20 cellular contexts compared by ENCODE assay signal in genomic region chr7:4727914-4728705, GRCh38. TPM values are rescaled to one million over a fixed set of nuclear protein-coding genes. Genes with fewer than 3 reads are reported as not detected.
DNase-seq lines count a peak whose midpoint lies in the region; ATAC-seq and TF ChIP-seq lines count a peak whose summit lies in the region.
"Had no signal": no experiment of that assay in that cellular context is flagged by ENCODE, and none has a peak within 500 bp of the region (broad histone marks: within the 10 kb centered on the region; RNA-seq: fewer than 3 reads in every experiment).

No MANE protein-coding gene starts in this region.

- TF ChIP-seq CTCF in esophagus muscularis mucosa (IDR thresholded peaks at IDR 0.05) = no peak
- TF ChIP-seq CTCF in neutrophil (IDR thresholded peaks at IDR 0.05) = no peak
- no peak for TF ChIP-seq CTCF in thoracic aorta (IDR thresholded peaks at IDR 0.05)

- no peak for TF ChIP-seq POLR2A in esophagus muscularis mucosa (IDR thresholded peaks at IDR 0.05; ENCODE audit: low read depth)

- DNase-seq in amniotic epithelial cell (ENCODE audit: low read depth) (peak; percentile 42), esophagus muscularis mucosa (ENCODE audit: extremely low spot score) (no peak), thoracic aorta (ENCODE audit: low spot score) (no peak), Karpas-422 (no peak)
- DNase-seq in activated CD8-positive, alpha-beta memory T cell treated with anti-CD3 and anti-CD28 coated beads for 24 hours = no peak
- DNase-seq: activated CD4-positive, alpha-beta T cell treated with anti-CD3 and anti-CD28 coated beads, Interleukin-2, amount 10 ng/mL, durations not matched to agents 7 days and 5 days; activated effector memory CD4-positive, alpha-beta T cell treated with Interleukin-2 at 50 U/mL for 16 hours; CD4-positive, alpha-beta T cell; lower lobe of right lung; MM.1S; NCI-H1436; NCI-H510A treated with DMSO at 0.1 percent for 48 hours; NK-92 treated with Interleukin-12 subunit alpha and Interleukin-12 subunit beta, amount 100 ng/mL, for 24 hours; right lobe of liver; stimulated activated CD4-positive, alpha-beta T cell treated with anti-CD3 and anti-CD28 coated beads, Interleukin-15, amount 100 ng/mL, for 24 hours; T-helper 2 cell had no signal

- intact Hi-C loops in esophagus muscularis mucosa (cut with DNase I) = no loop called here

- H3K27me3 ChIP-seq in esophagus muscularis mucosa = no peaks in the 10 kb centered on the region
- no peaks in the 10 kb centered on the region for H3K27me3 ChIP-seq in neutrophil
- H3K27me3 ChIP-seq in thoracic aorta (replicated peaks; ENCODE audit: insufficient read depth) = no peaks in the 10 kb centered on the region
- no peaks in the 10 kb centered on the region for H3K27me3 ChIP-seq in Karpas-422 (ENCODE audit: low read length)
- H3K27me3 ChIP-seq: right lobe of liver had no signal

- H3K9me3 ChIP-seq in esophagus muscularis mucosa = no peaks in the 10 kb centered on the region
- no peaks in the 10 kb centered on the region for H3K9me3 ChIP-seq in neutrophil
- no peaks in the 10 kb centered on the region for H3K9me3 ChIP-seq in thoracic aorta
- H3K9me3 ChIP-seq in Karpas-422 (ENCODE audit: low read length) = no peaks in the 10 kb centered on the region
- H3K9me3 ChIP-seq: lower lobe of right lung, right lobe of liver had no signal

- H3K79me2 ChIP-seq in Karpas-422 (ENCODE audit: low read length) = peaks cover 94% of the 10 kb centered on the region

- no peaks in the 10 kb centered on the region; the same call in 1 of the 2 replicates for H4K20me1 ChIP-seq in Karpas-422 (ENCODE audit: insufficient read depth, low read depth, low read length)

- ATAC-seq in thoracic aorta (ENCODE audit: insufficient number of reproducible peaks, low FRiP score, low read depth) = no peak
- ATAC-seq in HG02571 (IDR thresholded peaks at IDR 0.05; ENCODE audit: unreplicated experiment) = no peak
- no peak for ATAC-seq in HG02970 (IDR thresholded peaks at IDR 0.05; ENCODE audit: low FRiP score, unreplicated experiment)
- ATAC-seq: lower lobe of right lung, right lobe of liver had no signal

- peaks cover 0 to 7% (median 0%) of the 10 kb centered on the region in 4 donors for H3K36me3 ChIP-seq in esophagus muscularis mucosa
- H3K36me3 ChIP-seq in neutrophil = no peaks in the 10 kb centered on the region
- no peaks in the 10 kb centered on the region for H3K36me3 ChIP-seq in thoracic aorta
- H3K36me3 ChIP-seq in Karpas-422 (ENCODE audit: insufficient read depth, low read length) = no peaks in the 10 kb centered on the region
- H3K36me3 ChIP-seq: right lobe of liver had no signal

- peak overlapping the region; percentile 92 to 96 (median 93) for H3K27ac ChIP-seq in esophagus muscularis mucosa (replicated peaks in 1 of 4)
- H3K27ac ChIP-seq in neutrophil = peak overlapping the region; percentile 92
- H3K27ac ChIP-seq in thoracic aorta = peak overlapping the region; percentile 83 to 96
- H3K27ac ChIP-seq in Karpas-422 (ENCODE audit: low read length) = no peak overlapping the region
- H3K27ac ChIP-seq: lower lobe of right lung, right lobe of liver, SK-N-MC had no signal

- TF ChIP-seq EP300 in esophagus muscularis mucosa (IDR thresholded peaks at IDR 0.05) = no peak

- H3K4me3 ChIP-seq in esophagus muscularis mucosa (no peak overlapping the region), neutrophil (ENCODE audit: low read depth in 1 of 2, low read length in 1 of 2) (no peak overlapping the region), thoracic aorta (no peak overlapping the region), Karpas-422 (ENCODE audit: low read length) (no peak overlapping the region)
- H3K4me3 ChIP-seq: lower lobe of right lung, right lobe of liver, SK-N-MC had no signal

- H3K4me2 ChIP-seq in Karpas-422 (ENCODE audit: low read depth, low read length, poor library complexity, severe bottlenecking) = no peak overlapping the region

- no peaks in the 10 kb centered on the region for H3K9me2 ChIP-seq in Karpas-422 (replicated peaks; ENCODE audit: insufficient read depth, low read length)

- no peak overlapping the region for H2AFZ ChIP-seq in Karpas-422 (ENCODE audit: low read length)

- 84% methylated on average over 19 of the region's 20 CpGs for WGBS in esophagus muscularis mucosa

- H3K4me1 ChIP-seq in esophagus muscularis mucosa (peaks cover 56 to 77% (median 68%) of the 10 kb centered on the region in 4 donors), neutrophil (ENCODE audit: control insufficient read depth in 1 of 2, insufficient read depth in 1 of 2, low read depth in 1 of 2, low read length in 1 of 2) (peaks cover 26 to 32% of the 10 kb centered on the region in 2 experiments), thoracic aorta (ENCODE audit: control insufficient read depth in 1 of 2, low read depth in 2 of 2) (peaks cover 20 to 70% of the 10 kb centered on the region in 2 donors), Karpas-422 (ENCODE audit: low read length) (peaks cover 23% of the 10 kb centered on the region)

- no peak overlapping the region for H3K9ac ChIP-seq in Karpas-422 (ENCODE audit: low read length)

RNA-seq across cellular contexts. Expression of gene FOXK1, which starts 46.0 kb away (rescaled TPM):
- total RNA-seq in esophagus muscularis mucosa (10 to 100 TPM; 23.4 to 46.1 (median 36.3) TPM), thoracic aorta (10 to 100 TPM; 34.3 to 62.4 TPM)
- 20.3 and 23.8 TPM in 2 replicates for total RNA-seq in Karpas-422 (2014; rRNA removed; shearing (Covaris generic); ENCODE audit: low replicate concordance)

RNA-seq across cellular contexts. Expression of gene AP5Z1, which starts 47.3 kb away (rescaled TPM):
- 10 to 100 TPM; 25.7 to 37.3 (median 31.5) TPM for total RNA-seq in esophagus muscularis mucosa
- 10 to 100 TPM; 40.3 to 42.0 TPM for total RNA-seq in thoracic aorta
- total RNA-seq in Karpas-422 (2014; rRNA removed; shearing (Covaris generic); ENCODE audit: low replicate concordance) = 14.5 and 41.1 TPM in 2 replicates
